In the genomic region with DNA sequence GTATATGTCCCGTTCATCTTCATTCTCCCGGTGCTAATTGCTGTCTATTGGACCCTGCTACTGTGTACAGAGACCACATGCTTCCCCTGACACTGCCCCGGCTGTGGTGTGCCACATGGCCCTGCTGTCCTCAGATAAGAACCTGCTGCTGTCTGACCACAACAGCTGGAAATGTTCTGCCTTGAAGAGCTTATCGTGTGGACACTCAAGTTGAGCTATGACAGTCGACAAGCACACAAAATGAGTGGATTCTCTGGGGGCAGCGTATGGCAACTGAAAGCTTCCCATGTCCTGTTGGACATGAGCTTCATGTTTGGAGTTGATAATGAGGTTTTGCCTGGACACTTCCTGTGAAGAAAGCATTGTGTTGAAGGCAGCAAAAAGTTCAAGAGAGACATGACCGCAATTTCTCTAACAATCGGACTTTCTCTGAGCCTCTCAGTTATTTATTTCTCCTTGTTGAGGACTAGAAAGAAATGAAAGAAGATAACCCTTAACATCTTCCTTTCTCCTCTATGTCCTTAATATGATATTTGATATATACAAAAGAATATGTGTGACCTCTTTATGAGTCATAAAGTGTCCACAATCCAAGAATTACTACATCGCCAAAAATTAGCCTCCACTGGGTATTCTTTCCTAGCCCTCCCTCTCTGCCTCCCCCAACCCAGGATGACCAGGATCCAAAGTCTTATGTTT, we compare ENCODE assay signal across 16 cellular contexts.
A peak's percentile ranks its signal among the peaks of the same experiment; 100 is the strongest.
DNase-seq lines count a peak whose midpoint lies in the region; ATAC-seq and TF ChIP-seq lines count a peak whose summit lies in the region.
"Had no signal": no experiment of that assay in that cellular context is flagged by ENCODE, and none has a peak within 500 bp of the region (broad histone marks: within the 10 kb centered on the region; RNA-seq: fewer than 3 reads in every experiment).

No MANE protein-coding gene starts in this region.

- H3K36me3 ChIP-seq in SJCRH30 = no peaks in the 10 kb centered on the region
- no peaks in the 10 kb centered on the region for H3K36me3 ChIP-seq in gastroesophageal sphincter
- no peaks in the 10 kb centered on the region for H3K36me3 ChIP-seq in prostate gland
- H3K36me3 ChIP-seq: stomach had no signal

- H3K27me3 Mint-ChIP-seq in nephron progenitor cell (ENCODE audit: low read depth, poor library complexity) = no peaks in the 10 kb centered on the region

- DNase-seq in GF-D8 (lab: John Stamatoyannopoulos, UW) (peak; percentile 51), SJCRH30 (peak; percentile 66 to 78), fibroblast of pulmonary artery (ENCODE audit: low read depth) (peak; percentile 66), nephron progenitor cell (no peak), GM10266 (ENCODE audit: extremely low spot score) (no peak), posterior cingulate gyrus (no peak), prostate gland (ENCODE audit: low spot score) (no peak)
- DNase-seq: activated CD4-positive, CD25-positive, alpha-beta regulatory T cell; amniotic stem cell; effector CD8-positive, alpha-beta T cell; MV-4-11; NCI-H526; stimulated activated CD4-positive, alpha-beta T cell treated with anti-CD3 and anti-CD28 coated beads, Interleukin-4, amount 100 ng/mL, for 4 hours; stomach had no signal

- H3K27me3 ChIP-seq in SJCRH30 (no peaks in the 10 kb centered on the region), gastroesophageal sphincter (no peaks in the 10 kb centered on the region), prostate gland (replicated peaks; ENCODE audit: insufficient read depth) (no peaks in the 10 kb centered on the region)
- H3K27me3 ChIP-seq: stomach had no signal

- peaks cover 5% of the 10 kb centered on the region for H3K4me1 Mint-ChIP-seq in nephron progenitor cell

- H3K36me3 Mint-ChIP-seq in nephron progenitor cell (ENCODE audit: low read depth) = no peaks in the 10 kb centered on the region

- TF ChIP-seq EP300 in gastroesophageal sphincter (IDR thresholded peaks at IDR 0.05) = no peak

- peaks cover 4% of the 10 kb centered on the region for H3K9me3 Mint-ChIP-seq in nephron progenitor cell

- H3K4me3 Mint-ChIP-seq in nephron progenitor cell = no peak overlapping the region

- WGBS in gastroesophageal sphincter (ENCODE audit: low coverage in 1 of 2), 2 donors = 48 to 50% methylated on average over 8 to 9 of the region's 9 CpGs
- 52% methylated on average over 9 of the region's 9 CpGs for WGBS in prostate gland

- ATAC-seq in gastroesophageal sphincter = no peak

- intact Hi-C loops in posterior cingulate gyrus (cut with DNase I) (no loop called here), prostate gland (cut with DNase I) (no loop called here)

- H3K4me3 ChIP-seq in SJCRH30 (no peak overlapping the region), fibroblast of pulmonary artery (replicated peaks; ENCODE audit: low read depth, low read length) (no peak overlapping the region), gastroesophageal sphincter (no peak overlapping the region), prostate gland (no peak overlapping the region)
- H3K4me3 ChIP-seq: stomach had no signal

- TF ChIP-seq CTCF in fibroblast of pulmonary artery (IDR thresholded peaks at IDR 0.05; ENCODE audit: low read length, missing control alignments) (no peak), nephron progenitor cell (IDR thresholded peaks at IDR 0.05) (no peak), GM10266 (IDR thresholded peaks at IDR 0.05; ENCODE audit: control insufficient read depth, insufficient read depth, low read depth, missing control alignments) (no peak), gastroesophageal sphincter (IDR thresholded peaks at IDR 0.05) (no peak), prostate gland (IDR thresholded peaks at IDR 0.05) (no peak)

- H3K9me3 ChIP-seq in SJCRH30 (replicated peaks) (no peaks in the 10 kb centered on the region), gastroesophageal sphincter (no peaks in the 10 kb centered on the region), prostate gland (no peaks in the 10 kb centered on the region)
- H3K9me3 ChIP-seq: stomach had no signal

- H3K27ac Mint-ChIP-seq in nephron progenitor cell = peak overlapping the region; percentile 55

- H3K4me1 ChIP-seq in SJCRH30 (peaks cover 31% of the 10 kb centered on the region), gastroesophageal sphincter (no peaks in the 10 kb centered on the region), prostate gland (replicated peaks) (no peaks in the 10 kb centered on the region)
- H3K4me1 ChIP-seq: stomach had no signal

- peak overlapping the region; percentile 38; the same call in 1 of the 2 replicates for H3K27ac ChIP-seq in SJCRH30
- H3K27ac ChIP-seq in gastroesophageal sphincter = peak overlapping the region in 2 of 4 donors; percentile 16 to 31
- H3K27ac ChIP-seq in prostate gland = no peak overlapping the region
- H3K27ac ChIP-seq: C4-2B, stomach had no signal

- TF ChIP-seq POLR2A in gastroesophageal sphincter (IDR thresholded peaks at IDR 0.05) (no peak), prostate gland (IDR thresholded peaks at IDR 0.05) (no peak)

Comparison
In these comparisons a context has a peak if more than half of its experiments do, and no peak if none do; other contexts are left out.
1. DNase-seq: peak in GF-D8 (single experiment), SJCRH30 (2 of 2) and fibroblast of pulmonary artery (single experiment); none in nephron progenitor cell (single experiment), GM10266 (single experiment), posterior cingulate gyrus (0 of 10) and prostate gland (single experiment).